ENCODE assay signal across 8 cellular contexts in the genomic region with DNA sequence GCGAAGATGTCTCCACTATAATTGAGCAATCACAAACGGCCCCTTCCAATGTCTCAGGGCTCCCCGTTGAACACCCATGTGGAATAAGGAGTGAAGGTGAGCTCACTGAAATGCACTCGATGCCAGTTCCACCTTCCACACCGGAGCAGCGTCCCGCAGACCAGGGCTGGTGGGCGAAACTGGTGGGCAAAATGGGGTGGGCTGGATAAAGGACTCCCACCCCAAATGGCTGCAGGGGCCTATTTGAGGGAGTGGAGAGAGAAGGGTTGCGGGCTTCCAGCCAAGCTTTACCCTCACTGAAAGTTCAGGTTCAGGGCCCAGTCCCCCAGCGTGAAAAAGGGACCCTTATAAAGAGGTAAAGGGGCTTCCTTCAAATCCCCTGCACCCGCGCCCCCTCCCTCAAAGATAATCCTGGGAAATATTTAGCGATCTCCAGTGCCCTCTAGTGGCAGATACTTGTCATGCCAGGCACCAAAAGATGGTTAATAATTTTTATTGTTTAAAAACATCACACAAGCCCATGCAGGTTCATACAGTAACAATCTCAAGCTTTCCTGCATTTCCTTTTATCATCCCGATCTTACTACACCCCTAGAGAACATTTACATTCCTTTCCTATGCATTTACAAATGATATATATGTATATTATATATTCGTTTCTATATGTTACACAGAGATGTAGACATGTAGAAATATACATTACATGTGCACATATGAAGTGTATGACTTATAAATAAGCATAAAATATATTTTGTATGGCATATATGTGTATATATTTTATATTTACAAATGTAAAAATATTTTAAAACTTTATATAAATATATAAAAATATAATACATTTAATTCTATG. TPM values are rescaled to one million over a fixed set of nuclear protein-coding genes. Genes with fewer than 3 reads are reported as not detected.
A peak's percentile ranks its signal among the peaks of the same experiment; 100 is the strongest.
DNase-seq lines count a peak whose midpoint lies in the region; ATAC-seq, FAIRE-seq and TF ChIP-seq lines count a peak whose summit lies in the region.

No MANE protein-coding gene starts in this region.

- H3K27me3 ChIP-seq in left ventricle myocardium inferior (ENCODE audit: low read depth), result peaks cover 78% of the 10 kb centered on the region
- H3K27me3 ChIP-seq in right cardiac atrium (ENCODE audit: control insufficient read depth, insufficient read depth), result peaks cover 4% of the 10 kb centered on the region

- intact Hi-C loops in left ventricle myocardium inferior (cut with micrococcal nuclease), result no loop called here
- intact Hi-C loops in right cardiac atrium (cut with DNase I), result loop anchor here in 1 of 4 donors (10.0 kb wide), 1 partner anchor 707 kb away; no protein-coding TSS in a partner anchor
- intact Hi-C loops in mucosa of descending colon (cut with DNase I, micrococcal nuclease), result no loop called here
- intact Hi-C loops in sciatic nerve (cut with DNase I), result no loop called here

- DNase-seq in left ventricle myocardium inferior, result no peak
- DNase-seq in right cardiac atrium, result no peak
- DNase-seq in NCI-H146 treated with DMSO at 0.1 percent for 48 hours (lab: John Stamatoyannopoulos, UW; ENCODE audit: unreplicated experiment), result peak; percentile 39
- DNase-seq in cerebellum (ENCODE audit: low spot score), result peak; percentile 10
- peak in 1 of 3 donors; percentile 22 for DNase-seq in mucosa of descending colon
- DNase-seq in GM19239 (ENCODE audit: insufficient read length, low spot score), result no peak
- DNase-seq in sciatic nerve (ENCODE audit: low spot score), result no peak

- no peak overlapping the region for H3K4me3 ChIP-seq in left ventricle myocardium inferior
- H3K4me3 ChIP-seq in right cardiac atrium (ENCODE audit: low read length), result no peak overlapping the region
- H3K4me3 ChIP-seq in mucosa of descending colon, result no peak overlapping the region

- no peak for ATAC-seq in right cardiac atrium
- ATAC-seq in mucosa of descending colon, result no peak
- no peak for ATAC-seq in HG03439 (IDR thresholded peaks at IDR 0.05; ENCODE audit: unreplicated experiment)
- no peak for ATAC-seq in sciatic nerve

- H3K36me3 ChIP-seq in left ventricle myocardium inferior (no peaks in the 10 kb centered on the region), mucosa of descending colon (ENCODE audit: low read depth) (no peaks in the 10 kb centered on the region)

- no peaks in the 10 kb centered on the region for H3K9me3 ChIP-seq in left ventricle myocardium inferior (replicated peaks)
- H3K9me3 ChIP-seq in right cardiac atrium (ENCODE audit: control insufficient read depth, low read length), result no peaks in the 10 kb centered on the region
- no peaks in the 10 kb centered on the region for H3K9me3 ChIP-seq in mucosa of descending colon

- H3K4me1 ChIP-seq in left ventricle myocardium inferior (no peaks in the 10 kb centered on the region), right cardiac atrium (ENCODE audit: control insufficient read depth, insufficient read depth, low read length) (no peaks in the 10 kb centered on the region), mucosa of descending colon (ENCODE audit: low read depth) (no peaks in the 10 kb centered on the region)

- no peak for FAIRE-seq in GM19239 (lab: Jason Lieb, UNC)

- no peak overlapping the region for H3K27ac ChIP-seq in left ventricle myocardium inferior (replicated peaks)
- no peak overlapping the region for H3K27ac ChIP-seq in right cardiac atrium (ENCODE audit: low read length)

- 26% methylated on average over 15 of the region's 15 CpGs for WGBS in right cardiac atrium

- TF ChIP-seq CTCF in left ventricle myocardium inferior (IDR thresholded peaks at IDR 0.05; ENCODE audit: borderline replicate concordance) (peak; percentile 86), mucosa of descending colon (IDR thresholded peaks at IDR 0.05) (peak; percentile 32)

RNA-seq across cellular contexts. Expression of a gene that starts 58.2 kb away (rescaled TPM):
- not detected for total RNA-seq in left ventricle myocardium inferior
- total RNA-seq in right cardiac atrium, result not detected
- polyA plus RNA-seq in right cardiac atrium, result not detected
- 2.4 TPM for total RNA-seq in cerebellum
- 1 to 10 TPM in 1 of 3 donors, under 1 TPM in 2; 0.22 to 1.8 (median 0.81) TPM for total RNA-seq in mucosa of descending colon
- not detected for total RNA-seq in sciatic nerve

Comparison
In these comparisons a context has a peak if more than half of its experiments do, and no peak if none do; other contexts are left out.
1. DNase-seq: peak in NCI-H146 treated with DMSO at 0.1 percent for 48 hours (single experiment) and cerebellum (single experiment); none in left ventricle myocardium inferior (single experiment), right cardiac atrium (0 of 3), GM19239 (single experiment) and sciatic nerve (single experiment).